In genomic region chr15:45522179-45522930, GRCh38 we compare ENCODE assay signal across 8 cellular contexts. TPM values are rescaled to one million over a fixed set of nuclear protein-coding genes. Genes with fewer than 3 reads are reported as not detected.
DNase-seq lines count a peak whose midpoint lies in the region; ATAC-seq, FAIRE-seq and TF ChIP-seq lines count a peak whose summit lies in the region.

Gene SLC30A4, minus strand, starts transcription at chr15:45522755. Its CDS starts 401 bp downstream, at chr15:45522354.

- H3K27ac Mint-ChIP-seq in dendritic cell treated with granulocyte-macrophage colony-stimulating factor and Interleukin-4, amounts not matched to agents 40 ng/mL and 50 ng/mL, for 4 days = peak within 1 kb of the TSS; percentile 83

- peak; percentile 30 for TF ChIP-seq CTCF in GM12865 (IDR thresholded peaks at IDR 0.05; ENCODE audit: insufficient read depth, low read depth, low read length, missing control alignments)
- peak; percentile 32 for TF ChIP-seq CTCF in MM.1S (IDR thresholded peaks at IDR 0.05; ENCODE audit: low read length)
- TF ChIP-seq CTCF in right lobe of liver (IDR thresholded peaks at IDR 0.05) = peak; percentile 8 to 44 (median 42)

- peaks cover 51% of the 10 kb centered on the region for H3K27me3 ChIP-seq in H7 (ENCODE audit: control insufficient read depth, insufficient read depth, low read length)
- no peaks in the 10 kb centered on the region for H3K27me3 ChIP-seq in MM.1S (replicated peaks; ENCODE audit: insufficient read depth, low read length)
- H3K27me3 ChIP-seq in right lobe of liver = no peaks in the 10 kb centered on the region

- H3K9me3 Mint-ChIP-seq in dendritic cell treated with granulocyte-macrophage colony-stimulating factor and Interleukin-4, amounts not matched to agents 40 ng/mL and 50 ng/mL, for 4 days = peaks cover 9% of the 10 kb centered on the region

- TF ChIP-seq POLR2A in right lobe of liver (IDR thresholded peaks at IDR 0.05) = peak; percentile 58

- H3K9me3 ChIP-seq in MM.1S (replicated peaks; ENCODE audit: insufficient read depth, low read length) = no peaks in the 10 kb centered on the region
- H3K9me3 ChIP-seq in right lobe of liver = no peaks in the 10 kb centered on the region

- H3K9me2 ChIP-seq in MM.1S (replicated peaks; ENCODE audit: insufficient read depth, low read length) = no peaks in the 10 kb centered on the region

- peak within 1 kb of the TSS; percentile 98 for H3K4me2 ChIP-seq in MM.1S (ENCODE audit: low read depth, low read length)

- H3K4me1 ChIP-seq in MM.1S (ENCODE audit: low read length) (peaks cover 9% of the 10 kb centered on the region), right lobe of liver (peaks cover 0 to 13% (median 6%) of the 10 kb centered on the region in 4 donors)

- no peak for FAIRE-seq in RCC 7860 (lab: Jason Lieb, UNC)

- H3F3A ChIP-seq in MM.1S (ENCODE audit: insufficient read depth, low read length) = peaks cover 19% of the 10 kb centered on the region

- intact Hi-C loops in dendritic cell treated with granulocyte-macrophage colony-stimulating factor and Interleukin-4, amounts not matched to agents 40 ng/mL and 50 ng/mL, for 4 days (cut with micrococcal nuclease) = loop anchor here (1.0 to 5.0 kb wide), 2 partner anchors 35 to 64 kb away; no protein-coding TSS in a partner anchor
- intact Hi-C loops in right lobe of liver (cut with DNase I) = no loop called here

- DNase-seq in GM12865 (ENCODE audit: low read depth) (peak; percentile 68), H7 (peak; percentile 88), MM.1S (peak; percentile 69), right lobe of liver (peak; percentile 72 to 80 (median 77)), RCC 7860 (ENCODE audit: low spot score) (no peak)
- peak; percentile 24 to 38 for DNase-seq in activated CD4-positive, alpha-beta T cell treated with anti-CD3 and anti-CD28 coated beads, Interleukin-2, amount 50 U/mL, for 24 hours (ENCODE audit: low read depth in 1 of 2, low spot score in 1 of 2)
- DNase-seq in stimulated activated CD4-positive, alpha-beta T cell treated with anti-CD3 and anti-CD28 coated beads, Interleukin-4, amount 100 ng/mL, for 24 hours = peak; percentile 57

- H3K27me3 Mint-ChIP-seq in dendritic cell treated with granulocyte-macrophage colony-stimulating factor and Interleukin-4, amounts not matched to agents 40 ng/mL and 50 ng/mL, for 4 days = peaks cover 44% of the 10 kb centered on the region

- H3K79me2 ChIP-seq in MM.1S (ENCODE audit: low read length) = no peaks in the 10 kb centered on the region

- WGBS in right lobe of liver (ENCODE audit: insufficient coverage, low coverage, low lambda C conversion rate, missing lambda C conversion rate) = 0% methylated on average over 10 of the region's 103 CpGs

- H4K20me1 ChIP-seq in MM.1S (ENCODE audit: insufficient read depth, low read length) = no peaks in the 10 kb centered on the region

- ATAC-seq in right lobe of liver = peak; percentile 82 to 95 (median 90)

- no peaks in the 10 kb centered on the region for H3K36me3 ChIP-seq in H7 (replicated peaks; ENCODE audit: control insufficient read depth, insufficient read depth, low read length)
- no peaks in the 10 kb centered on the region for H3K36me3 ChIP-seq in MM.1S (replicated peaks; ENCODE audit: insufficient read depth, low read length)
- no peaks in the 10 kb centered on the region for H3K36me3 ChIP-seq in right lobe of liver

- H3K4me3 ChIP-seq in GM12865 (ENCODE audit: low read depth, low read length) = peak within 1 kb of the TSS; percentile 63
- peak within 1 kb of the TSS; percentile 42 for H3K4me3 ChIP-seq in H7 (ENCODE audit: insufficient read depth, low read depth, low read length)
- H3K4me3 ChIP-seq in MM.1S (ENCODE audit: low read length) = peak within 1 kb of the TSS; percentile 93
- H3K4me3 ChIP-seq in right lobe of liver = peak within 1 kb of the TSS; percentile 77 to 85 (median 82)

- H3K4me3 Mint-ChIP-seq in dendritic cell treated with granulocyte-macrophage colony-stimulating factor and Interleukin-4, amounts not matched to agents 40 ng/mL and 50 ng/mL, for 4 days = peak within 1 kb of the TSS; percentile 87

- peaks cover 68% of the 10 kb centered on the region for H3K4me1 Mint-ChIP-seq in dendritic cell treated with granulocyte-macrophage colony-stimulating factor and Interleukin-4, amounts not matched to agents 40 ng/mL and 50 ng/mL, for 4 days (ENCODE audit: low read depth)

- H2AFZ ChIP-seq in MM.1S (ENCODE audit: low read length) = peak within 1 kb of the TSS; percentile 100

- no peak within 1 kb of the TSS; the same call in 1 of the 2 replicates for H3K27ac ChIP-seq in MM.1S (ENCODE audit: low read length)
- H3K27ac ChIP-seq in right lobe of liver = peak within 1 kb of the TSS; percentile 51 to 61 (median 59)

- peak within 1 kb of the TSS; percentile 63 for H3K9ac ChIP-seq in MM.1S (ENCODE audit: low read length)

- peaks cover 43% of the 10 kb centered on the region for H3K36me3 Mint-ChIP-seq in dendritic cell treated with granulocyte-macrophage colony-stimulating factor and Interleukin-4, amounts not matched to agents 40 ng/mL and 50 ng/mL, for 4 days (ENCODE audit: low read depth)

RNA-seq across cellular contexts. Expression of gene SLC30A4, which starts in this region (rescaled TPM):
- total RNA-seq in H7 (2014; rRNA removed; shearing (Covaris generic)) = 0.04 and 0.10 TPM in 2 replicates
- total RNA-seq in right lobe of liver = 1 to 10 TPM; 1.8 to 4.5 (median 3.0) TPM

Comparison
In these comparisons a context has a peak if more than half of its experiments do, and no peak if none do; other contexts are left out.
1. Peak in DNase-seq and H3K4me3 ChIP-seq in H7; RNA of the gene not detected or under 1 TPM.
2. H3K4me3 ChIP-seq: peak in every context shown above with its lines; median percentile 93 in MM.1S; 82 in right lobe of liver; 63 in GM12865; 42 in H7.